ENCODE assay signal across 14 cellular contexts in the genomic region with DNA sequence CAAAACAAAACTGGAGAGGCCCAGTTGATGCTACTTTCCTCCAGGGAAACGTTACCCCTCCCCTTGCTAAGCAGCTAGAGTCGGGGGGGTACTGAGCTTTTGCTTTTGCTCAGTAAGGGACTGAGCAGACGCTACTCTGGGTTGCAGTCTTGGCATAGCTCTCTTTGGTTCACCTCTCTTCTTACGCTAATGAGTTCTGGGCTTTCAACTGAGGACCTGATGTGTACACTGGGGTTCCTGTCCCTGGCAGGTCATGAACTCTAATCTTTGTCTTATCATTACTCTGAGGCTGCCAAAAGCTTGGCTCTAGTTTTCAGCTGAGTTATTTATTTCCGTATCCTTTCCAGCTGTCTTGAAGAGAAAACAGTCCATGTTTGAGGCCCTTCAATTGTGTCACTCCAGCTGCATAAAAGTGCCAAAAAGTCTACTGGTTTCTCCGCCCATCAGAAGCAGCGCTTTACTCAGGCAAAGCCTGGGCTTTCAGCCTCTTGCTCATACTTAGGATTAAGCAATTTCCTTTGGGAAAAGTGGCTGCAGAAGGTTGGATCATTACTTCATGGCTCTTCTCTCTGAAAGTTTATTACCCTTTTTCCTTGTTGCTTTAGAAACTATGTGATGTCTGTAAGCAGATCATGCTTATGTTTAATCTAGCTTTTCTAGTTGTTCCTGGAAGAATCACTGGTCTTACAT.
DNase-seq lines count a peak whose midpoint lies in the region; ATAC-seq and TF ChIP-seq lines count a peak whose summit lies in the region.
"Had no signal": no experiment of that assay in that cellular context is flagged by ENCODE, and none has a peak within 500 bp of the region (broad histone marks: within the 10 kb centered on the region; RNA-seq: fewer than 3 reads in every experiment).

No MANE protein-coding gene starts in this region.

- H3K4me1 ChIP-seq in PC-3 (ENCODE audit: insufficient read depth, low read length) (peaks cover 10% of the 10 kb centered on the region), mucosa of descending colon (ENCODE audit: low read depth) (no peaks in the 10 kb centered on the region)

- H3K4me3 ChIP-seq in PC-3 (ENCODE audit: low read length), result no peak overlapping the region
- no peak overlapping the region for H3K4me3 ChIP-seq in fibroblast of the aortic adventitia (ENCODE audit: low read depth, low read length)
- H3K4me3 ChIP-seq in mucosa of descending colon, result no peak overlapping the region

- intact Hi-C loops in PC-3 (cut with micrococcal nuclease), result no loop called here
- intact Hi-C loops in mucosa of descending colon (cut with DNase I, micrococcal nuclease), result no loop called here

- H3K9ac ChIP-seq in PC-3 (ENCODE audit: low read length), result no peak overlapping the region

- POLR2A ChIA-PET in PC-3 (lab: Charles Lee; ENCODE audit: unreplicated experiment), result interaction anchor here (0.6 kb wide), 1 partner anchor 296 kb away, joined by 3 read pairs; no protein-coding TSS in a partner anchor

- no TSS peak for BruUV-seq in PC-3 (replicated peaks; lab: Mats Ljungman, UMichigan)

- peak; percentile 17 for DNase-seq in AG08396 (ENCODE audit: low spot score)
- peak; percentile 13 for DNase-seq in PC-3
- DNase-seq in fibroblast of the aortic adventitia (ENCODE audit: low read depth), result peak; percentile 63
- DNase-seq in mucosa of descending colon, result no peak
- DNase-seq in NCI-H774 (lab: John Stamatoyannopoulos, UW), result no peak
- no peak for DNase-seq in Ammon's horn (ENCODE audit: low spot score)
- DNase-seq in NOMO-1 treated with dmso at 0.1 percent for 144 hours (lab: John Stamatoyannopoulos, UW; ENCODE audit: unreplicated experiment), result no peak
- DNase-seq: amygdala, DMS79 treated with DMSO at 0.1 percent for 48 hours, erythroblast, mesendoderm, NCI-H1930, OCI-M1 had no signal

- H3K4me2 ChIP-seq in PC-3 (ENCODE audit: low read length), result no peak overlapping the region

- CTCF ChIA-PET in PC-3 (lab: Charles Lee), result no interaction called here

- H3K27me3 ChIP-seq in PC-3 (ENCODE audit: low read length), result no peaks in the 10 kb centered on the region

- no peaks in the 10 kb centered on the region for H3F3A ChIP-seq in PC-3 (ENCODE audit: low read length, unreplicated experiment)

- no peaks in the 10 kb centered on the region for H3K9me2 ChIP-seq in PC-3 (replicated peaks; ENCODE audit: low read length)

- no peaks in the 10 kb centered on the region for H3K79me2 ChIP-seq in PC-3 (ENCODE audit: low read length)

- no peak overlapping the region for H3K27ac ChIP-seq in PC-3 (ENCODE audit: low read length)

- TF ChIP-seq CTCF in PC-3 (conservative IDR thresholded peaks at IDR 0.05; ENCODE audit: low read depth, low read length) (no peak), fibroblast of the aortic adventitia (IDR thresholded peaks at IDR 0.05; ENCODE audit: insufficient read depth, low read length) (no peak), mucosa of descending colon (IDR thresholded peaks at IDR 0.05) (no peak)

- H4K20me1 ChIP-seq in PC-3 (ENCODE audit: low read length), result no peaks in the 10 kb centered on the region

- H2AFZ ChIP-seq in PC-3 (ENCODE audit: low read length), result no peak overlapping the region

- no peaks in the 10 kb centered on the region for H3K36me3 ChIP-seq in PC-3 (ENCODE audit: low read depth, low read length)
- no peaks in the 10 kb centered on the region for H3K36me3 ChIP-seq in mucosa of descending colon (ENCODE audit: low read depth)

- H3K9me3 ChIP-seq in PC-3 (ENCODE audit: low read length), result no peaks in the 10 kb centered on the region
- no peaks in the 10 kb centered on the region for H3K9me3 ChIP-seq in mucosa of descending colon

- ATAC-seq in PC-3 (no peak), mucosa of descending colon (peak; percentile 57), HG02798 (IDR thresholded peaks at IDR 0.05; ENCODE audit: poor library complexity, unreplicated experiment) (no peak)

Comparison
In these comparisons a context has a peak if more than half of its experiments do, and no peak if none do; other contexts are left out.
1. DNase-seq: peak in AG08396 (single experiment), PC-3 (single experiment) and fibroblast of the aortic adventitia (single experiment); none in mucosa of descending colon (0 of 3), NCI-H774 (single experiment), Ammon's horn (single experiment) and NOMO-1 treated with dmso at 0.1 percent for 144 hours (single experiment).